In genomic region chr9:135697226-135697625, GRCh38 we compare ENCODE assay signal across 34 cellular contexts. TPM values are rescaled to one million over a fixed set of nuclear protein-coding genes. Genes with fewer than 3 reads are reported as not detected.
"Had no signal": no experiment of that assay in that cellular context is flagged by ENCODE, and none has a peak within 500 bp of the region (broad histone marks: within the 10 kb centered on the region; RNA-seq: fewer than 3 reads in every experiment).

No MANE protein-coding gene starts in this region.

- H3K27ac Mint-ChIP-seq: stimulated activated effector memory CD8-positive, alpha-beta T cell treated with anti-CD3 and anti-CD28 coated beads, Interleukin-12 subunit alpha, Interleukin-12 subunit beta, amount 100 ng/mL, for 72 hours; stimulated activated memory B cell treated with anti-CD40 and anti-IgM and Interleukin-4, amounts not matched to agents 10 μg/mL and 1 μg/mL and 100 μg/mL, for 72 hours; stimulated activated naive B cell treated with anti-CD40 and anti-IgM and Interleukin-4, amounts not matched to agents 10 μg/mL and 1 μg/mL and 100 μg/mL, for 72 hours; stimulated activated naive CD8-positive, alpha-beta T cell treated with anti-CD3 and anti-CD28 coated beads, Interleukin-15, amount 100 ng/mL, for 72 hours; stimulated activated naive CD8-positive, alpha-beta T cell treated with anti-CD3 and anti-CD28 coated beads, Interleukin-15, Interleukin-2, amounts not matched to agents 100 ng/mL and 50 ng/mL, for 24 hours; type B pancreatic cell had no signal

- ATAC-seq: stimulated activated effector memory CD8-positive, alpha-beta T cell treated with anti-CD3 and anti-CD28 coated beads, Interleukin-12 subunit alpha, Interleukin-12 subunit beta, amount 100 ng/mL, for 72 hours; stimulated activated memory B cell treated with anti-CD40 and anti-IgM and Interleukin-4, amounts not matched to agents 10 μg/mL and 1 μg/mL and 100 μg/mL, for 72 hours; stimulated activated naive B cell treated with anti-CD40 and anti-IgM and Interleukin-4, amounts not matched to agents 10 μg/mL and 1 μg/mL and 100 μg/mL, for 72 hours; stimulated activated naive CD8-positive, alpha-beta T cell treated with anti-CD3 and anti-CD28 coated beads, Interleukin-15, amount 100 ng/mL, for 72 hours; stimulated activated naive CD8-positive, alpha-beta T cell treated with anti-CD3 and anti-CD28 coated beads, Interleukin-15, Interleukin-2, amounts not matched to agents 100 U/mL and 50 U/mL, for 24 hours; upper lobe of right lung had no signal

- H3K27me3 ChIP-seq: testis, thyroid gland, vagina had no signal

- FAIRE-seq: urothelium cell line had no signal

- H3K27me3 Mint-ChIP-seq: stimulated activated naive CD8-positive, alpha-beta T cell treated with anti-CD3 and anti-CD28 coated beads, Interleukin-15, Interleukin-2, amounts not matched to agents 100 ng/mL and 50 ng/mL, for 24 hours had no signal

- H3K4me1 Mint-ChIP-seq: stimulated activated effector memory CD8-positive, alpha-beta T cell treated with anti-CD3 and anti-CD28 coated beads, Interleukin-12 subunit alpha, Interleukin-12 subunit beta, amount 100 ng/mL, for 72 hours; stimulated activated memory B cell treated with anti-CD40 and anti-IgM and Interleukin-4, amounts not matched to agents 10 μg/mL and 1 μg/mL and 100 μg/mL, for 72 hours; stimulated activated naive B cell treated with anti-CD40 and anti-IgM and Interleukin-4, amounts not matched to agents 10 μg/mL and 1 μg/mL and 100 μg/mL, for 72 hours; stimulated activated naive CD8-positive, alpha-beta T cell treated with anti-CD3 and anti-CD28 coated beads, Interleukin-15, amount 100 ng/mL, for 72 hours had no signal

- H3K9me3 Mint-ChIP-seq: stimulated activated effector memory CD8-positive, alpha-beta T cell treated with anti-CD3 and anti-CD28 coated beads, Interleukin-12 subunit alpha, Interleukin-12 subunit beta, amount 100 ng/mL, for 72 hours; stimulated activated memory B cell treated with anti-CD40 and anti-IgM and Interleukin-4, amounts not matched to agents 10 μg/mL and 1 μg/mL and 100 μg/mL, for 72 hours; stimulated activated naive B cell treated with anti-CD40 and anti-IgM and Interleukin-4, amounts not matched to agents 10 μg/mL and 1 μg/mL and 100 μg/mL, for 72 hours; stimulated activated naive CD8-positive, alpha-beta T cell treated with anti-CD3 and anti-CD28 coated beads, Interleukin-15, amount 100 ng/mL, for 72 hours; stimulated activated naive CD8-positive, alpha-beta T cell treated with anti-CD3 and anti-CD28 coated beads, Interleukin-15, Interleukin-2, amounts not matched to agents 100 ng/mL and 50 ng/mL, for 24 hours; type B pancreatic cell had no signal

- H3K36me3 Mint-ChIP-seq: stimulated activated effector memory CD8-positive, alpha-beta T cell treated with anti-CD3 and anti-CD28 coated beads, Interleukin-12 subunit alpha, Interleukin-12 subunit beta, amount 100 ng/mL, for 72 hours; stimulated activated memory B cell treated with anti-CD40 and anti-IgM and Interleukin-4, amounts not matched to agents 10 μg/mL and 1 μg/mL and 100 μg/mL, for 72 hours; stimulated activated naive B cell treated with anti-CD40 and anti-IgM and Interleukin-4, amounts not matched to agents 10 μg/mL and 1 μg/mL and 100 μg/mL, for 72 hours; type B pancreatic cell had no signal

- H3K4me1 ChIP-seq: upper lobe of right lung had no signal

- H3K4me3 ChIP-seq: stomach, suprapubic skin, testis, thoracic aorta, thyroid gland, tibial artery, tibial nerve, transverse colon, upper lobe of left lung, upper lobe of right lung, uterus, vagina had no signal

- H3K4me3 Mint-ChIP-seq: stimulated activated effector memory CD8-positive, alpha-beta T cell treated with anti-CD3 and anti-CD28 coated beads, Interleukin-12 subunit alpha, Interleukin-12 subunit beta, amount 100 ng/mL, for 72 hours; stimulated activated memory B cell treated with anti-CD40 and anti-IgM and Interleukin-4, amounts not matched to agents 10 μg/mL and 1 μg/mL and 100 μg/mL, for 72 hours; stimulated activated naive B cell treated with anti-CD40 and anti-IgM and Interleukin-4, amounts not matched to agents 10 μg/mL and 1 μg/mL and 100 μg/mL, for 72 hours; stimulated activated naive CD8-positive, alpha-beta T cell treated with anti-CD3 and anti-CD28 coated beads, Interleukin-15, amount 100 ng/mL, for 72 hours; stimulated activated naive CD8-positive, alpha-beta T cell treated with anti-CD3 and anti-CD28 coated beads, Interleukin-15, Interleukin-2, amounts not matched to agents 100 ng/mL and 50 ng/mL, for 24 hours; type B pancreatic cell had no signal

- DNase-seq: stimulated activated CD4-positive, alpha-beta T cell treated with anti-CD3 and anti-CD28 coated beads, Interleukin-2, amount 100 ng/mL, for 48 hours; stimulated activated CD4-positive, alpha-beta T cell treated with anti-CD3 and anti-CD28 coated beads, Interleukin-4, amount 100 ng/mL, for 1 hour; stimulated activated CD4-positive, alpha-beta T cell treated with anti-CD3 and anti-CD28 coated beads, Interleukin-4, amount 100 ng/mL, for 24 hours; stimulated activated CD4-positive, alpha-beta T cell treated with anti-CD3 and anti-CD28 coated beads, Interleukin-4, amount 100 ng/mL, for 4 hours; stimulated activated CD8-positive, alpha-beta memory T cell treated with anti-CD3 and anti-CD28 coated beads, Interleukin-4, amount 100 ng/mL, for 48 hours; stimulated activated naive B cell treated with anti-CD40 and anti-IgM and Interleukin-4, amounts not matched to agents 10 μg/mL and 1 μg/mL and 100 μg/mL, for 72 hours; stimulated activated naive CD4-positive, alpha-beta T cell; stimulated activated naive CD4-positive, alpha-beta T cell treated with Interleukin-2 at 50 U/mL for 16 hours; stimulated activated naive CD8-positive, alpha-beta T cell treated with anti-CD3 and anti-CD28 coated beads, Interleukin-15, amount 100 ng/mL, for 72 hours; stimulated activated naive CD8-positive, alpha-beta T cell treated with anti-CD3 and anti-CD28 coated beads, Interleukin-15, Interleukin-2, amounts not matched to agents 100 U/mL and 50 U/mL, for 24 hours; stomach; substantia nigra; testis; thyroid gland; tibial artery; transverse colon; trophoblast cell; upper lobe of right lung; uterus had no signal

- H3K36me3 ChIP-seq: stomach, suprapubic skin, thoracic aorta, thyroid gland, tibial artery, tibial nerve, transverse colon, upper lobe of left lung, upper lobe of right lung, uterus, vagina had no signal

- H3K27ac ChIP-seq: stomach, suprapubic skin, testis, thoracic aorta, thyroid gland, tibial artery, tibial nerve, transverse colon, upper lobe of left lung, upper lobe of right lung, uterus, vagina had no signal

- H3K9me3 ChIP-seq: stomach, suprapubic skin, testis, thoracic aorta, thyroid gland, tibial artery, tibial nerve, transverse colon, upper lobe of left lung, upper lobe of right lung, uterus, vagina had no signal

RNA-seq across cellular contexts. Expression of gene SOHLH1, which starts 2.1 kb away (rescaled TPM):
- total RNA-seq: stomach, subcutaneous adipose tissue, suprapubic skin, temporal lobe, thoracic aorta, thyroid gland, tibial nerve, transverse colon, upper lobe of left lung, upper lobe of right lung, ureter, urinary bladder, uterus, vagina had no signal
- polyA plus RNA-seq: stomach, urinary bladder had no signal

RNA-seq across cellular contexts. Expression of gene KCNT1, which starts 4.8 kb away (rescaled TPM):
- total RNA-seq: vagina had no signal

RNA-seq across cellular contexts. Expression of gene LCN9, which starts 34.1 kb away (rescaled TPM):
- total RNA-seq: stomach, subcutaneous adipose tissue, suprapubic skin, temporal lobe, thoracic aorta, thyroid gland, tibial nerve, transverse colon, upper lobe of left lung, upper lobe of right lung, ureter, urinary bladder, uterus, vagina had no signal
- polyA plus RNA-seq: stomach, thymus, urinary bladder had no signal

RNA-seq across cellular contexts. Expression of gene GLT6D1, which starts 57.9 kb away (rescaled TPM):
- total RNA-seq: stomach, subcutaneous adipose tissue, suprapubic skin, temporal lobe, thoracic aorta, thyroid gland, tibial nerve, transverse colon, upper lobe of left lung, upper lobe of right lung, ureter, urinary bladder, uterus, vagina had no signal
- polyA plus RNA-seq: stomach, urinary bladder had no signal
